In the genomic region with DNA sequence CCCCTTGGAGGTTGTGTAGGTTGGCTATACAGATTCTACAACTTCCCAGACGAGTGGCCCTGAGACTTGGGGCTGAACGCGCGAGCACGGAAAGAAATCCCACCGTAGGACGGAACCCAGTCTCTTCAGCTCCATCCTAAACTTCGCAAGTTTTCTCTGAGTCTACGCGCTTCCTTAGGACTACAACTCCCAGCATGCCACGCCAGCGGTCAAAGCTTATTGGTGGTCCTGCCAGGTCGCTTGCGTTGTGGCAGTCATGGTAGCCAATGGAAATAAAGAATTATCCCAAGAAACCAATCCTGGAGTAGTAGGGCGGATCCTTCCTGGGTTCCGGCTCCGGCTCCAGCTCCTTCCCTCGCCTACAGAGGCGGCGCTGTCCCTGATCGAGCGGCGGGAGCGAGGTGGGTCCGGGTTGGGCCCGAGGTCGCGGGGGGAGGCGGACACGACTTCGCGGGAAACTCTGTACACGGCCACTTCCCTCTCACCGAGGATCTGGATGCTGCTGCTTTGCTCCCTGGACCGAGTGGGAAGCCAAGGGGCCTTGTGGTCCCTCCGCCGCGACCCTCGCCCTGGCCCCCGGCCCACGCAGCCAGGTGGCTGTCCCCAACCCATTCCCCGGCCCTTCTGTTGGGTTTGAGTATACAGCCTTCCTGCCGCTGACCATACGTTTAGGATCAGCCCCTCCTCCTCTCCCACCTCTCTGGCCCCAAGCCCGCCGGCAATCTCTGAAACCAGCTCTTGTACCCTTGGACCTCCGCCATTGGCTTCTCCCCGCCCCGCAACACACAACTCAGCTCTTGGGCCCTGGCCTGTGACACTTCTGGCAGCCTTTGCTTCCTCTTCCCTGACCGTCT, we compare ENCODE assay signal across 8 cellular contexts. TPM values are rescaled to one million over a fixed set of nuclear protein-coding genes. Genes with fewer than 3 reads are reported as not detected.
DNase-seq lines count a peak whose midpoint lies in the region; ATAC-seq, FAIRE-seq and TF ChIP-seq lines count a peak whose summit lies in the region.

A gene with protein sequence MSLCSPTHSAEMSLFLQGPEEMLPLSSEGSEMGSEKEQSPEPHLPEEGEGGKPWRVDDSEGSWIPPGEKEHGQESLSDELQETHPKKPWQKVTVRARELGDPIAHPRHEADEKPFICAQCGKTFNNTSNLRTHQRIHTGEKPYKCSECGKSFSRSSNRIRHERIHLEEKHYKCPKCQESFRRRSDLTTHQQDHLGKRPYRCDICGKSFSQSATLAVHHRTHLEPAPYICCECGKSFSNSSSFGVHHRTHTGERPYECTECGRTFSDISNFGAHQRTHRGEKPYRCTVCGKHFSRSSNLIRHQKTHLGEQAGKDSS (plus strand): TSS at position 357 of the 854 bp plus-strand sequence. CDS start 3,046 bp downstream, outside the sequence.

- peak; percentile 68 for TF ChIP-seq CTCF in BJ (IDR thresholded peaks at IDR 0.05; ENCODE audit: insufficient read depth, low read depth, low read length)

- DNase-seq in BJ (ENCODE audit: low read depth) (peak; percentile 93), NCI-H510A (lab: John Stamatoyannopoulos, UW) (peak; percentile 95)
- DNase-seq in activated CD4-positive, alpha-beta T cell treated with anti-CD3 and anti-CD28 coated beads for 4 hours, result peak; percentile 88 to 89
- peak; percentile 70 to 78 for DNase-seq in stimulated activated CD4-positive, alpha-beta T cell treated with anti-CD3 and anti-CD28 coated beads, Interleukin-1b, Interleukin-23, amount 100 ng/mL, for 4 hours (ENCODE audit: low read depth in 2 of 2)

- ATAC-seq in HG03439 (IDR thresholded peaks at IDR 0.05; ENCODE audit: unreplicated experiment), result peak; percentile 93

- H3K27me3 ChIP-seq in BJ (ENCODE audit: control insufficient read depth, insufficient read depth, low read length) (no peaks in the 10 kb centered on the region), layer of hippocampus (ENCODE audit: control insufficient read depth, insufficient read depth, low read length) (no peaks in the 10 kb centered on the region)

- peak within 1 kb of the TSS; percentile 62 for H3K4me3 ChIP-seq in BJ (ENCODE audit: low read depth, low read length)

- CTCF ChIA-PET in BJ (lab: Yijun Ruan, JAX), result interaction anchor here (0.9 to 2.2 kb wide), 6 partner anchors 16 to 228 kb away, joined by 3 to 5 read pairs (median 4); no protein-coding TSS in a partner anchor

- H3K27ac ChIP-seq in layer of hippocampus (ENCODE audit: low read depth, low read length), result peak within 1 kb of the TSS; percentile 86

- POLR2A ChIA-PET in BJ (lab: Charles Lee), result interaction anchor here (0.6 to 1.3 kb wide), 4 partner anchors 8 to 125 kb away, joined by 3 to 5 read pairs (median 3); a partner anchor contains a TSS

- H3K36me3 ChIP-seq in BJ (ENCODE audit: control insufficient read depth, insufficient read depth, low read length), result peaks cover 14% of the 10 kb centered on the region

- peak; percentile 73 for TF ChIP-seq POLR2A in GM19193 (IDR thresholded peaks at IDR 0.05; ENCODE audit: extremely low read depth, insufficient read depth, insufficient read length)

- peak; percentile 21 for FAIRE-seq in colon (lab: Jason Lieb, UNC)

RNA-seq across cellular contexts. Expression of the gene that starts here (rescaled TPM):
- 4.8 and 5.6 TPM in 2 replicates for polyA plus RNA-seq in BJ (2011; rRNA removed)
- polyA minus RNA-seq in BJ (2011; rRNA and poly(A)+ RNA removed), result 2.5 and 4.0 TPM in 2 replicates

Comparison
In these comparisons a context has a peak if more than half of its experiments do, and no peak if none do; other contexts are left out.
1. Peak in every context shown above with its lines: DNase-seq, ATAC-seq, H3K4me3 ChIP-seq and H3K27ac ChIP-seq.